ENCODE assay signal across 8 cellular contexts in the genomic region with DNA sequence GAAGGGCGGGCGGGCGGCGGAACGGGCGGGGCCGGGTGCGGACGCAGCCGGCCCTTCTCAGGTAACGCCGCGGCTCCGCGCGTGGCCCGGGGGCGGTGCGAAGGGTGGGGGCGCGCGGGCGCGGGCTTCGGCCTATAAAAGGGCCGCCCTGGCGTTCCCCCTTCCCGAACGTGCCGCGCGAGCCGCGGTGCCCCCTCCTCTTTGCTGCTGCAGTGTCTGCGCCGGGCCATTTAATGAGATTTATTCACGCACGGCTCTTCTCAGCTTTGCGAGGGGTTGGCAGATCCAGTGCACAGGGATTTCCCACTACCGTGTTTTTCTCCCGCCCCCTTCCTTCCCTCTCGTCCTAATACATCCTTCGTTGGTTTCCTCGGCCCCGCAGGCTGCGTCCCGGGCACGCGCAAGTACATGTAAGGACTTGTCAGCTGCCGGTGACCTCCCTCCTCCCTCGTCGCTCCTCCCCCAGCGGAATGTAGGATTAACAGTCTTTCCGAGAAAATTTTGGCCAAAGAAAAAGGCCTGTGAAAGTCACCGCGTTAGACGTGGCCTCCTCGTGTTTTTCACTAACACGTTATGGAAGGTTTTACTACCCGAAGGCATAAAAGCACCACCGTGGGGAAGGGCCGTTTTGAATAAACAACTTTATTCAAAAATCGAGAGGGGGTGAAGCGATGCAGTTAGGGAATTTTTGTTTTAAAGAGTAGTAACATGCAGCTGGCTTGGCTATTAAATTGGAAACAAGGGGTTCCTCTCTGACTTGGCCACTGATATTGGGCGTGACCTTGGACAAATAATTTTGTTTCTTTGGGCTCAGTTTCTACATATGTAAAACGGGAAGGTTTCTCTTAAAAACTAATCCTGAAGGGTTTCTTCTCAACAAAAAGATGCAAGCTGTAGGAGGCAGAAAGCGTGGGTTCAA. TPM values are rescaled to one million over a fixed set of nuclear protein-coding genes. Genes with fewer than 3 reads are reported as not detected.
DNase-seq lines count a peak whose midpoint lies in the region; ATAC-seq lines count a peak whose summit lies in the region.

No MANE protein-coding gene starts in this region.

- H3K27ac Mint-ChIP-seq in naive thymus-derived CD4-positive, alpha-beta T cell = peak overlapping the region; percentile 95 to 99 (median 99)
- H3K27ac Mint-ChIP-seq in stimulated activated naive B cell treated with anti-CD40 and anti-IgM and Interleukin-4, amounts not matched to agents 10 μg/mL and 1 μg/mL and 100 μg/mL, for 72 hours = peak overlapping the region; percentile 99

- POLR2A ChIA-PET in naive thymus-derived CD4-positive, alpha-beta T cell (lab: Charles Lee) = interaction anchor here (0.6 to 2.8 kb wide), 16 partner anchors 8 to 1793 kb away, joined by 3 to 22 read pairs (median 3); a partner anchor contains a TSS

- peaks cover 0 to 12% (median 0%) of the 10 kb centered on the region in 3 experiments for H3K36me3 ChIP-seq in naive thymus-derived CD4-positive, alpha-beta T cell (ENCODE audit: control insufficient read depth in 2 of 3, insufficient read depth in 3 of 3, low read length in 3 of 3)

- H3K4me1 Mint-ChIP-seq in naive thymus-derived CD4-positive, alpha-beta T cell = peaks cover 28 to 59% (median 52%) of the 10 kb centered on the region in 7 donors
- peaks cover 17 to 29% of the 10 kb centered on the region in 2 donors for H3K4me1 Mint-ChIP-seq in stimulated activated naive B cell treated with anti-CD40 and anti-IgM and Interleukin-4, amounts not matched to agents 10 μg/mL and 1 μg/mL and 100 μg/mL, for 72 hours

- H3K9me3 Mint-ChIP-seq in naive thymus-derived CD4-positive, alpha-beta T cell = peaks cover 0 to 2% (median 0%) of the 10 kb centered on the region in 11 donors
- H3K9me3 Mint-ChIP-seq in stimulated activated naive B cell treated with anti-CD40 and anti-IgM and Interleukin-4, amounts not matched to agents 10 μg/mL and 1 μg/mL and 100 μg/mL, for 72 hours = no peaks in the 10 kb centered on the region

- H3K27me3 Mint-ChIP-seq in naive thymus-derived CD4-positive, alpha-beta T cell = peaks cover 0 to 3% (median 0%) of the 10 kb centered on the region in 5 donors
- no peaks in the 10 kb centered on the region for H3K27me3 Mint-ChIP-seq in stimulated activated naive B cell treated with anti-CD40 and anti-IgM and Interleukin-4, amounts not matched to agents 10 μg/mL and 1 μg/mL and 100 μg/mL, for 72 hours

- peaks cover 14 to 29% of the 10 kb centered on the region in 2 donors for H3K4me1 ChIP-seq in naive thymus-derived CD4-positive, alpha-beta T cell (ENCODE audit: control insufficient read depth in 2 of 2, insufficient read depth in 2 of 2, low read length in 2 of 2)

- DNase-seq in DMS53 (lab: John Stamatoyannopoulos, UW) = peak; percentile 95
- peak; percentile 68 for DNase-seq in HuH-7.5 (ENCODE audit: low spot score)
- peak; percentile 69 for DNase-seq in OCI-M2 (lab: John Stamatoyannopoulos, UW; ENCODE audit: unreplicated experiment)
- DNase-seq in activated T-helper 1 cell treated with Interleukin-2 at 50 U/mL for 16 hours (ENCODE audit: low read depth) = peak; percentile 79
- peak; percentile 98 for DNase-seq in fibroblast of gingiva (ENCODE audit: low read depth)
- peak in 6 of 9 donors; percentile 80 to 89 (median 86) for DNase-seq in naive thymus-derived CD4-positive, alpha-beta T cell
- DNase-seq in stimulated activated naive B cell treated with anti-CD40 and anti-IgM and Interleukin-4, amounts not matched to agents 10 μg/mL and 1 μg/mL and 100 μg/mL, for 72 hours = peak; percentile 75

- intact Hi-C loops in naive thymus-derived CD4-positive, alpha-beta T cell (cut with micrococcal nuclease) = loop anchor here (1.0 to 10.0 kb wide), 22 partner anchors 49 to 1999 kb away; a partner anchor contains a TSS

- H3K36me3 Mint-ChIP-seq in naive thymus-derived CD4-positive, alpha-beta T cell = peaks cover 0 to 13% (median 5%) of the 10 kb centered on the region in 5 donors
- peaks cover 7 to 20% of the 10 kb centered on the region in 2 donors for H3K36me3 Mint-ChIP-seq in stimulated activated naive B cell treated with anti-CD40 and anti-IgM and Interleukin-4, amounts not matched to agents 10 μg/mL and 1 μg/mL and 100 μg/mL, for 72 hours

- H3K4me3 ChIP-seq in naive thymus-derived CD4-positive, alpha-beta T cell (ENCODE audit: low read length) = peak overlapping the region; percentile 93

- H3K27ac ChIP-seq in naive thymus-derived CD4-positive, alpha-beta T cell (ENCODE audit: low read depth, low read length) = peak overlapping the region; percentile 99

- no peaks in the 10 kb centered on the region for H3K27me3 ChIP-seq in naive thymus-derived CD4-positive, alpha-beta T cell (ENCODE audit: control insufficient read depth in 2 of 2, insufficient read depth in 2 of 2, low read length in 2 of 2)

- H3K4me3 Mint-ChIP-seq in naive thymus-derived CD4-positive, alpha-beta T cell = peak overlapping the region; percentile 96 to 100 (median 98)
- peak overlapping the region; percentile 91 to 98 for H3K4me3 Mint-ChIP-seq in stimulated activated naive B cell treated with anti-CD40 and anti-IgM and Interleukin-4, amounts not matched to agents 10 μg/mL and 1 μg/mL and 100 μg/mL, for 72 hours

- CTCF ChIA-PET in naive thymus-derived CD4-positive, alpha-beta T cell (lab: Charles Lee) = interaction anchor here (2.8 kb wide), 1 partner anchor 225 kb away, joined by 16 read pairs; a partner anchor contains a TSS

- no peaks in the 10 kb centered on the region for H3K9me3 ChIP-seq in naive thymus-derived CD4-positive, alpha-beta T cell (ENCODE audit: control insufficient read depth in 2 of 3, low read length in 3 of 3)

- ATAC-seq in GM21528 (IDR thresholded peaks at IDR 0.05; ENCODE audit: low FRiP score, unreplicated experiment) = peak; percentile 50
- peak; percentile 79 for ATAC-seq in naive thymus-derived CD4-positive, alpha-beta T cell
- ATAC-seq in stimulated activated naive B cell treated with anti-CD40 and anti-IgM and Interleukin-4, amounts not matched to agents 10 μg/mL and 1 μg/mL and 100 μg/mL, for 72 hours (replicated peaks) = peak; percentile 70 to 77

RNA-seq across cellular contexts. Expression of a gene that starts 1.0 kb away (rescaled TPM):
- 10 to 100 TPM; 16.1 to 31.8 (median 26.8) TPM for total RNA-seq in naive thymus-derived CD4-positive, alpha-beta T cell
- 10 to 100 TPM in 1 of 2 donors, 1 to 10 TPM in 1; 8.6 to 14.8 TPM for polyA plus RNA-seq in naive thymus-derived CD4-positive, alpha-beta T cell

Comparison
In these comparisons a context has a peak if more than half of its experiments do, and no peak if none do; other contexts are left out.
1. Peak in every context shown above with its lines: DNase-seq, ATAC-seq, H3K4me3 ChIP-seq and H3K27ac ChIP-seq.